Comparison of ENCODE assay signal across 6 cellular contexts in the genomic region with DNA sequence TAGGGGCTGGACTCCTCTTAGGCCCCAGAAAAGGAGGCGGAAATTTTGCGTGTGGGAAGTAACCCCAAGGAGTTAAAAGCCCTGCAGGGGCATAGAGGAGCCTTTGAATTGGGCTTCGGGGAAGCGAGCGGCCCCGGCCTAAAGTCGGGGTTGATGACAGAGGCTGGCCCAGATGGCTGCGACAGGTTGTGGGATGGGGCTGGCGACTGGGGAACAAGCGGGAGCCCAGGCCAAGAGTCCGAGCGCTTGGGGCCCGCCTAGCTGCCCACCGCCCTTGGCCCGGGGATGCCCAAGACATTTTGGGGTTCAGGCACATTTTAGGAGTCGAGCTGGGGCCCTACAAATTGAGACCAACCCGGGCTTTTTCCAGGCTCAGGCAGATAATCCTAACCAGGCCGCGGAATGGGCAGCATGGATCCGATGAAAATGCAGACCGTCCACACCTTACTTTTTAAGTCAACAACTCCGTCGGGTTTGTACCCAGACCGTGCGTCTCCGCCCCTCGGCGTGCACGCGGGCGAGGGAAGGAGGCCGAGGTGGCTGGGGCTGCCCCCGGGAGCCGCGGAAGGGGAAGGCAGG. TPM values are rescaled to one million over a fixed set of nuclear protein-coding genes. Genes with fewer than 3 reads are reported as not detected.
DNase-seq lines count a peak whose midpoint lies in the region; ATAC-seq lines count a peak whose summit lies in the region.

No MANE protein-coding gene starts in this region.

- no peaks in the 10 kb centered on the region for H3K9me3 ChIP-seq in thymus (ENCODE audit: control insufficient read depth)

- DNase-seq in T-helper 1 cell (no peak), left cardiac atrium (no peak), HT-29 (ENCODE audit: low spot score) (no peak)

- peaks cover 2% of the 10 kb centered on the region for H3K36me3 Mint-ChIP-seq in T-helper 1 cell treated with Interleukin-12 subunit alpha and Interleukin-12 subunit beta and Interleukin-4 antibody, amounts not matched to agents 30 μg/mL and 1 μg/mL, for 36 hours (ENCODE audit: low read depth)

- peak overlapping the region; percentile 40 for H3K4me3 ChIP-seq in thymus (ENCODE audit: low read length)

- H3K27me3 ChIP-seq in thymus (ENCODE audit: control insufficient read depth, insufficient read depth), result peaks cover 23% of the 10 kb centered on the region

- H3K9me3 Mint-ChIP-seq in T-helper 1 cell treated with Interleukin-12 subunit alpha and Interleukin-12 subunit beta and Interleukin-4 antibody, amounts not matched to agents 30 μg/mL and 1 μg/mL, for 36 hours, result no peaks in the 10 kb centered on the region

- intact Hi-C loops in left cardiac atrium (cut with DNase I), result no loop called here

- H3K4me3 Mint-ChIP-seq in T-helper 1 cell treated with Interleukin-12 subunit alpha and Interleukin-12 subunit beta and Interleukin-4 antibody, amounts not matched to agents 30 μg/mL and 1 μg/mL, for 36 hours, result peak overlapping the region; percentile 48

- 58% methylated on average over 35 of the region's 35 CpGs for WGBS in thymus

- peaks cover 4% of the 10 kb centered on the region for H3K4me1 ChIP-seq in thymus (ENCODE audit: control insufficient read depth, insufficient read depth, low read length)

- ATAC-seq in left cardiac atrium, result peak; percentile 4 to 15
- no peak for ATAC-seq in HG02852 (IDR thresholded peaks at IDR 0.05; ENCODE audit: unreplicated experiment)

- H3K27ac Mint-ChIP-seq in T-helper 1 cell treated with Interleukin-12 subunit alpha and Interleukin-12 subunit beta and Interleukin-4 antibody, amounts not matched to agents 30 μg/mL and 1 μg/mL, for 36 hours, result no peak overlapping the region

- H3K4me1 Mint-ChIP-seq in T-helper 1 cell treated with Interleukin-12 subunit alpha and Interleukin-12 subunit beta and Interleukin-4 antibody, amounts not matched to agents 30 μg/mL and 1 μg/mL, for 36 hours (ENCODE audit: low read depth), result peaks cover 12% of the 10 kb centered on the region

- peak overlapping the region; percentile 56 for H3K27ac ChIP-seq in thymus (ENCODE audit: low read depth)

- H3K27me3 Mint-ChIP-seq in T-helper 1 cell treated with Interleukin-12 subunit alpha and Interleukin-12 subunit beta and Interleukin-4 antibody, amounts not matched to agents 30 μg/mL and 1 μg/mL, for 36 hours (ENCODE audit: low read depth), result peaks cover 50% of the 10 kb centered on the region

- H3K36me3 ChIP-seq in thymus (ENCODE audit: control insufficient read depth, insufficient read depth), result no peaks in the 10 kb centered on the region

RNA-seq across cellular contexts. Expression of gene RTKN, which starts 0.5 kb away (rescaled TPM):
- total RNA-seq in left cardiac atrium, result 10 to 100 TPM; 14.1 to 18.7 TPM
- polyA plus RNA-seq in thymus, result 17.2 TPM
- 115 and 128 TPM in 2 replicates for total RNA-seq in HT-29 (2014; rRNA removed; shearing (Covaris generic))

RNA-seq across cellular contexts. Expression of gene INO80B, which starts 13.7 kb away (rescaled TPM):
- total RNA-seq in left cardiac atrium, result 10 to 100 TPM; 21.1 to 22.1 TPM
- polyA plus RNA-seq in thymus, result 53.0 TPM
- total RNA-seq in HT-29 (2014; rRNA removed; shearing (Covaris generic)), result 26.0 and 34.6 TPM in 2 replicates

RNA-seq across cellular contexts. Expression of gene WBP1, which starts 17.0 kb away (rescaled TPM):
- 10 to 100 TPM; 42.2 to 56.7 TPM for total RNA-seq in left cardiac atrium
- polyA plus RNA-seq in thymus, result 114 TPM
- 71.2 and 76.1 TPM in 2 replicates for total RNA-seq in HT-29 (2014; rRNA removed; shearing (Covaris generic))

RNA-seq across cellular contexts. Expression of gene WDR54, which starts 19.7 kb away (rescaled TPM):
- 1 to 10 TPM; 4.1 to 5.5 TPM for total RNA-seq in left cardiac atrium
- 32.5 TPM for polyA plus RNA-seq in thymus
- total RNA-seq in HT-29 (2014; rRNA removed; shearing (Covaris generic)), result 50.8 and 52.3 TPM in 2 replicates

RNA-seq across cellular contexts. Expression of gene C2orf81, which starts 19.8 kb away (rescaled TPM):
- total RNA-seq in left cardiac atrium, result under 1 TPM; 0.59 to 0.79 TPM
- polyA plus RNA-seq in thymus, result 5.3 TPM
- total RNA-seq in HT-29 (2014; rRNA removed; shearing (Covaris generic)), result 3.2 and 3.9 TPM in 2 replicates
